Comparison of ENCODE assay signal across 8 cellular contexts in the genomic region with DNA sequence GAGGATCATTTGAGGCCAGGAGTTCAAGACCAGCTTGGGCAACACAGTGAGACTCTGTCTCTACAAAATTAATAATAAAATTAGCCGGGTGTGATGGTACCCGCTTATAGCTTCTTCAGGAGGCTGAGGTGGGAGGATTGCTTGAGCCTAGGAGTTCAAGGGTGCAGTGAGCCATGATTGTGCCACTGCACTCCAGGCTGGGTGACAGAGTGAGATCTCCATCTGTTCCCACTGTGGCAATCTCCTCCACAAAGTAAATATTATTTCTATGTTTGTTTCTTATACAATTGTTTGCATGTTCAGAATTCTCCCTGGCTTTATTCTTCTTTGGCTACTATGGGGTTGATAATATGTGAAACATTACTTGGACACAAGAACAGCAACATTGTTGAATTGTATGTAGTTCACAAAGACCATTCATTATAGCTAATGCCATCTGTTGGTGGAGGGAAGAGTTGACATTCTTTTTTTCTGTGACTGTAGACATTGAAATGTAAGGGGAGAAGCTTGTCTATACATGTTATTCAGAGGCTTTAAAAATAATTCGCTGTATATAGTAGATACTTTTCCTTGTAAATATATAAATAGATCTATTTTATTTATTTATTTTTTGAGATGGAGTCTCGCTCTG. TPM values are rescaled to one million over a fixed set of nuclear protein-coding genes. Genes with fewer than 3 reads are reported as not detected.
DNase-seq lines count a peak whose midpoint lies in the region; ATAC-seq and TF ChIP-seq lines count a peak whose summit lies in the region.

No MANE protein-coding gene starts in this region.

- ATAC-seq in mucosa of descending colon (peak; percentile 87), GM18873 (IDR thresholded peaks at IDR 0.05; ENCODE audit: low FRiP score, unreplicated experiment) (no peak), HG02938 (IDR thresholded peaks at IDR 0.05; ENCODE audit: unreplicated experiment) (no peak)

- DNase-seq in NCI-H345 (lab: John Stamatoyannopoulos, UW) (peak; percentile 8), NCI-H345 treated with DMSO at 0.1 percent for 48 hours (lab: John Stamatoyannopoulos, UW; ENCODE audit: unreplicated experiment) (no peak), NCI-H446 treated with DMSO at 0.1 percent for 48 hours (lab: John Stamatoyannopoulos, UW) (peak; percentile 23), dermis microvascular lymphatic vessel endothelial cell (ENCODE audit: low read depth in 2 of 2) (peak; percentile 45 to 70), mucosa of descending colon (no peak), NCI-H526 treated with DMSO at 0.1 percent for 48 hours (lab: John Stamatoyannopoulos, UW) (no peak)

- H3K4me3 ChIP-seq in mucosa of descending colon: no peak overlapping the region

- intact Hi-C loops in mucosa of descending colon (cut with DNase I, micrococcal nuclease): loop anchor here in 1 of 2 donors (10.0 kb wide), 1 partner anchor 223 kb away; a partner anchor contains a TSS

- peak; percentile 34 for TF ChIP-seq CTCF in mucosa of descending colon (IDR thresholded peaks at IDR 0.05)

- H3K36me3 ChIP-seq in mucosa of descending colon (ENCODE audit: low read depth): no peaks in the 10 kb centered on the region

- H3K4me1 ChIP-seq in mucosa of descending colon (ENCODE audit: low read depth): peaks cover 3% of the 10 kb centered on the region

- H3K9me3 ChIP-seq in mucosa of descending colon: no peaks in the 10 kb centered on the region

RNA-seq across cellular contexts. Expression of a gene that starts 47.8 kb away (rescaled TPM):
- total RNA-seq in dermis microvascular lymphatic vessel endothelial cell (59.6 and 67.9 TPM in 2 replicates), mucosa of descending colon (10 to 100 TPM; 85.8 to 98.0 (median 94.0) TPM)

Comparison
In these comparisons a context has a peak if more than half of its experiments do, and no peak if none do; other contexts are left out.
1. DNase-seq: peak in NCI-H345 (single experiment), NCI-H446 treated with DMSO at 0.1 percent for 48 hours (single experiment) and dermis microvascular lymphatic vessel endothelial cell (2 of 2); none in NCI-H345 treated with DMSO at 0.1 percent for 48 hours (single experiment), mucosa of descending colon (0 of 3) and NCI-H526 treated with DMSO at 0.1 percent for 48 hours (single experiment).